33 cellular contexts compared by ENCODE assay signal in the genomic region with DNA sequence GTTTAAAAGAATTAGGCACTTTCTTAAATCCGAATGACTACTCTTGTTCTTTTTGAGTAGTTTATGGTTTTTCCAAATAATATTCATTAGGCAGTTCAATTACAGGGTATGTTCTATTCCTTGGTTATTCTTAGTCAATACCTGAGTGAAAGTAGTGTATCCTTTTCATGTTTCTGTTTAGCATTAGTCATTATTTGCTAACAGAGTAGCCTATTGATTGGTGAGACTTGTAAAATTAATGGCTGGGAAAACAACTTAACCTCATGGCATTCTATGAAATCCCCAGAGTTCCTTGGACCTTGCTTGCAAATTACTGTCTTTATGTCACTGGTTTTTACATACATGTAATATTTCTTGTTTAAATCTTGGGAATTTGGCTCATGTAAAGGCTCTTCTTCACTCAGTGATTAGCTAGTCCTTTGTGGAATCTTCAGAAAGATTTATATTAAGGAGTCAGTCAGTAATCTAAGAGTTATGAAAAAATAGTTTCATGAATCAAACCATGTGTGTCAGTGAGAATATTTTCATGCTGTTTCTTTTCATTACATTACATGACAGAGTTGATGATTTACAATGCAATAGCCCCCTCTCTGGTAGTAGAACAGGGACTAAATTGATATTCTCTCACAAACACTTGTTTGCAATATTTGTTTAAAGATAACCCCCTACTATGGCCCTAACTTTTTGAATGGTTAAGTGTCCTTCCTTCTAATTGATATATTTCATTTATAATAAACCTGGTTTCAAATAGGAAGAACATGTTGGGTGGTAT.
DNase-seq lines count a peak whose midpoint lies in the region; ATAC-seq and TF ChIP-seq lines count a peak whose summit lies in the region.
"Had no signal": no experiment of that assay in that cellular context is flagged by ENCODE, and none has a peak within 500 bp of the region (broad histone marks: within the 10 kb centered on the region; RNA-seq: fewer than 3 reads in every experiment).

No MANE protein-coding gene starts in this region.

- no peaks in the 10 kb centered on the region for H3K27me3 Mint-ChIP-seq in Calu3 (ENCODE audit: unreplicated experiment)
- H3K27me3 Mint-ChIP-seq: activated CD4-positive, alpha-beta T cell treated with anti-CD3 and anti-CD28 coated beads for 36 hours; activated naive CD4-positive, alpha-beta T cell treated with anti-CD3 and anti-CD28 coated beads, Interleukin-2, amount 50 U/mL, for 24 hours; T-helper 17 cell had no signal

- no peak overlapping the region for H2AFZ ChIP-seq in IMR-90 (replicated peaks; ENCODE audit: low read length, poor library complexity)
- no peak overlapping the region for H2AFZ ChIP-seq in osteoblast (ENCODE audit: low read length)

- peaks cover 29% of the 10 kb centered on the region for H3K4me1 Mint-ChIP-seq in Calu3 (ENCODE audit: low read depth, unreplicated experiment)
- H3K4me1 Mint-ChIP-seq: activated CD4-positive, alpha-beta T cell treated with anti-CD3 and anti-CD28 coated beads for 36 hours; activated naive CD4-positive, alpha-beta T cell treated with anti-CD3 and anti-CD28 coated beads, Interleukin-2, amount 50 U/mL, for 24 hours; naive thymus-derived CD8-positive, alpha-beta T cell; stimulated activated effector memory CD8-positive, alpha-beta T cell treated with anti-CD3 and anti-CD28 coated beads, Interleukin-12 subunit alpha, Interleukin-12 subunit beta, amount 100 ng/mL, for 72 hours; T-helper 17 cell had no signal

- no peak overlapping the region for H4K8ac ChIP-seq in IMR-90 (ENCODE audit: low read depth in 2 of 2, low read length in 2 of 2)

- no peak for ATAC-seq in IMR-90 (ENCODE audit: low read depth)
- ATAC-seq in left cardiac atrium, result no peak
- no peak for ATAC-seq in GM19324 (IDR thresholded peaks at IDR 0.05; ENCODE audit: low FRiP score, unreplicated experiment)
- ATAC-seq in GM18498 (IDR thresholded peaks at IDR 0.05; ENCODE audit: unreplicated experiment), result no peak
- ATAC-seq: activated CD4-positive, alpha-beta T cell treated with anti-CD3 and anti-CD28 coated beads for 36 hours; activated CD8-positive, alpha-beta T cell treated with anti-CD3 and anti-CD28 coated beads, Interleukin-2, amount 10 ng/mL, durations not matched to agents 7 days and 5 days; naive thymus-derived CD8-positive, alpha-beta T cell; right cardiac atrium; stimulated activated effector memory CD8-positive, alpha-beta T cell treated with anti-CD3 and anti-CD28 coated beads, Interleukin-12 subunit alpha, Interleukin-12 subunit beta, amount 100 ng/mL, for 72 hours; T-helper 17 cell had no signal

- H3K27ac Mint-ChIP-seq in Calu3 (ENCODE audit: unreplicated experiment), result peak overlapping the region; percentile 11
- H3K27ac Mint-ChIP-seq: activated CD4-positive, alpha-beta T cell treated with anti-CD3 and anti-CD28 coated beads for 36 hours; activated CD8-positive, alpha-beta T cell treated with anti-CD3 and anti-CD28 coated beads, Interleukin-2, amount 10 ng/mL, durations not matched to agents 7 days and 5 days; activated naive CD4-positive, alpha-beta T cell treated with anti-CD3 and anti-CD28 coated beads, Interleukin-2, amount 50 U/mL, for 24 hours; activated T-helper 2 cell treated with anti-CD3 and anti-CD28 coated beads, Interferon-gamma antibody, Interleukin-2, Interleukin-4, amounts not matched to agents 10 μg/mL and 5 μg/mL and 100 μg/mL, durations not matched to agents 14 hours and 24 hours and 36 hours; naive thymus-derived CD8-positive, alpha-beta T cell; stimulated activated effector memory CD8-positive, alpha-beta T cell treated with anti-CD3 and anti-CD28 coated beads, Interleukin-12 subunit alpha, Interleukin-12 subunit beta, amount 100 ng/mL, for 72 hours; T-helper 17 cell; type B pancreatic cell had no signal

- no peak overlapping the region for H3K4me2 ChIP-seq in IMR-90 (ENCODE audit: low read depth, low read length)
- H3K4me2 ChIP-seq in osteoblast (ENCODE audit: insufficient read depth, low read length), result no peak overlapping the region
- H3K4me2 ChIP-seq: BLaER1 treated with 17β-estradiol and CSF1 and Interleukin-3, amounts not matched to agents 10 nM and 100 nM had no signal

- no peak overlapping the region for H3K27ac ChIP-seq in IMR-90 (ENCODE audit: insufficient read depth, low read length)
- H3K27ac ChIP-seq in osteoblast (ENCODE audit: low read depth, low read length), result no peak overlapping the region
- H3K27ac ChIP-seq: BLaER1 treated with 17β-estradiol and CSF1 and Interleukin-3, amounts not matched to agents 10 nM and 100 nM; ovary; RWPE1; SK-N-MC had no signal

- no peaks in the 10 kb centered on the region for H3K27me3 ChIP-seq in IMR-90 (ENCODE audit: control insufficient read depth, insufficient read depth, low read length)
- H3K27me3 ChIP-seq in osteoblast (ENCODE audit: insufficient read depth, low read length), result no peaks in the 10 kb centered on the region
- H3K27me3 ChIP-seq: BLaER1 treated with 17β-estradiol and CSF1 and Interleukin-3, amounts not matched to agents 10 nM and 100 nM; ovary had no signal

- H3K36me3 ChIP-seq in IMR-90 (ENCODE audit: control insufficient read depth, insufficient read depth, low read length) (no peaks in the 10 kb centered on the region), osteoblast (ENCODE audit: insufficient read depth, low read length) (no peaks in the 10 kb centered on the region)
- H3K36me3 ChIP-seq: BLaER1 treated with 17β-estradiol and CSF1 and Interleukin-3, amounts not matched to agents 10 nM and 100 nM; ovary had no signal

- no CpG with 5 or more reads among the region's 1 CpG for WGBS in IMR-90 (ENCODE audit: extremely low coverage in 2 of 2, insufficient read length in 1 of 2), 2 experiments

- H2AK5ac ChIP-seq in IMR-90 (ENCODE audit: low read depth, low read length), result no peak overlapping the region

- H3K36me3 Mint-ChIP-seq in Calu3 (ENCODE audit: insufficient read depth, unreplicated experiment), result peaks cover 6% of the 10 kb centered on the region
- H3K36me3 Mint-ChIP-seq: activated naive CD4-positive, alpha-beta T cell treated with anti-CD3 and anti-CD28 coated beads, Interleukin-2, amount 50 U/mL, for 24 hours; naive thymus-derived CD8-positive, alpha-beta T cell; stimulated activated effector memory CD8-positive, alpha-beta T cell treated with anti-CD3 and anti-CD28 coated beads, Interleukin-12 subunit alpha, Interleukin-12 subunit beta, amount 100 ng/mL, for 72 hours; type B pancreatic cell had no signal

- no peak overlapping the region for H2AK9ac ChIP-seq in IMR-90 (replicated peaks; ENCODE audit: low read depth, low read length, poor library complexity)

- H3K4me1 ChIP-seq in IMR-90 (ENCODE audit: control insufficient read depth, insufficient read depth, low read length) (no peaks in the 10 kb centered on the region), osteoblast (ENCODE audit: insufficient read depth, low read length) (no peaks in the 10 kb centered on the region)
- H3K4me1 ChIP-seq: BLaER1 treated with 17β-estradiol and CSF1 and Interleukin-3, amounts not matched to agents 10 nM and 100 nM; Caco-2 had no signal

- BruUV-seq in Calu3 (replicated peaks; lab: Mats Ljungman, UMichigan) (no TSS peak), IMR-90 (replicated peaks; lab: Mats Ljungman, UMichigan) (no TSS peak)

- in situ Hi-C loops in IMR-90 (cut with MboI; ENCODE audit: low sequenced_read_pairs), result no loop called here

- TF ChIP-seq RAD21 in IMR-90 (IDR thresholded peaks at IDR 0.05; ENCODE audit: low read length), result no peak

- H2BK15ac ChIP-seq in IMR-90 (ENCODE audit: low read depth, low read length), result no peak overlapping the region

- no peak overlapping the region for H4K91ac ChIP-seq in IMR-90 (ENCODE audit: insufficient read depth, low read depth, low read length)

- H3K79me2 ChIP-seq in osteoblast (ENCODE audit: insufficient read depth, low read length), result no peaks in the 10 kb centered on the region

- no peak overlapping the region for H3K9ac ChIP-seq in IMR-90 (ENCODE audit: low read depth, low read length)
- H3K9ac ChIP-seq: BLaER1 treated with 17β-estradiol and CSF1 and Interleukin-3, amounts not matched to agents 10 nM and 100 nM had no signal

- no peak overlapping the region for H3K4me3 Mint-ChIP-seq in Calu3 (ENCODE audit: low read depth, unreplicated experiment)
- H3K4me3 Mint-ChIP-seq: activated CD4-positive, alpha-beta T cell treated with anti-CD3 and anti-CD28 coated beads for 36 hours; activated CD8-positive, alpha-beta T cell treated with anti-CD3 and anti-CD28 coated beads, Interleukin-2, amount 10 ng/mL, durations not matched to agents 7 days and 5 days; activated naive CD4-positive, alpha-beta T cell treated with anti-CD3 and anti-CD28 coated beads, Interleukin-2, amount 50 U/mL, for 24 hours; naive thymus-derived CD8-positive, alpha-beta T cell; stimulated activated effector memory CD8-positive, alpha-beta T cell treated with anti-CD3 and anti-CD28 coated beads, Interleukin-12 subunit alpha, Interleukin-12 subunit beta, amount 100 ng/mL, for 72 hours; T-helper 17 cell; type B pancreatic cell had no signal

- H4K20me1 ChIP-seq in IMR-90 (ENCODE audit: insufficient read depth, low read length) (no peaks in the 10 kb centered on the region), osteoblast (ENCODE audit: insufficient read depth, low read length) (no peaks in the 10 kb centered on the region)
- H4K20me1 ChIP-seq: BLaER1 treated with 17β-estradiol and CSF1 and Interleukin-3, amounts not matched to agents 10 nM and 100 nM had no signal

- no peak overlapping the region for H3K18ac ChIP-seq in IMR-90 (ENCODE audit: low read depth, low read length)

- CTCF ChIA-PET in Calu3 (lab: Charles Lee) (no interaction called here), IMR-90 (lab: Yijun Ruan, JAX) (no interaction called here)

- no peak overlapping the region for H3K4ac ChIP-seq in IMR-90 (ENCODE audit: low read depth, low read length)

- no peaks in the 10 kb centered on the region for H3K9me1 ChIP-seq in IMR-90 (ENCODE audit: insufficient read depth, low read length)

- H3K23ac ChIP-seq in IMR-90 (ENCODE audit: low read depth, low read length), result no peak overlapping the region

- no peak overlapping the region for H3K14ac ChIP-seq in IMR-90 (replicated peaks; ENCODE audit: low read depth, low read length)

- no peak overlapping the region for H2BK5ac ChIP-seq in IMR-90 (ENCODE audit: low read depth, low read length, poor library complexity, severe bottlenecking)

- no peak for DNase-seq in Calu3
- DNase-seq in IMR-90, result no peak
- DNase-seq in choroid plexus epithelial cell (ENCODE audit: low read depth), result peak; percentile 26
- DNase-seq in osteoblast (ENCODE audit: insufficient read length, low spot score, missing footprints), result peak; percentile 18
- DNase-seq in left cardiac atrium, result no peak
- DNase-seq in NCI-H2196 treated with DMSO at 0.1 percent for 48 hours (lab: John Stamatoyannopoulos, UW; ENCODE audit: unreplicated experiment), result no peak
- DNase-seq: activated CD4-positive, alpha-beta T cell treated with anti-CD3 and anti-CD28 coated beads for 36 hours; activated CD8-positive, alpha-beta T cell treated with anti-CD3 and anti-CD28 coated beads, Interleukin-2, amount 10 ng/mL, durations not matched to agents 7 days and 5 days; anterior cingulate cortex; Caco-2; cerebellar nuclear complex; glutamatergic neuron; kidney; naive thymus-derived CD8-positive, alpha-beta T cell; NCI-H1105; NCI-H2029; NCI-H345; NCI-H82; ovary; right cardiac atrium; stimulated activated CD4-positive, alpha-beta T cell treated with anti-CD3 and anti-CD28 coated beads, Interleukin-12 subunit alpha, Interleukin-12 subunit beta, amount 100 ng/mL, for 4 hours; stimulated activated CD4-positive, alpha-beta T cell treated with anti-CD3 and anti-CD28 coated beads, Interleukin-4, amount 100 ng/mL, for 24 hours; substantia nigra; T-helper 17 cell had no signal

- no peak overlapping the region for H4K5ac ChIP-seq in IMR-90 (ENCODE audit: low read depth, low read length)

- H2BK20ac ChIP-seq in IMR-90 (ENCODE audit: low read depth, low read length), result no peak overlapping the region

- H3K79me1 ChIP-seq in IMR-90 (ENCODE audit: low read depth in 1 of 2, low read length in 2 of 2), result no peaks in the 10 kb centered on the region

- H3K4me3 ChIP-seq in IMR-90 (ENCODE audit: insufficient read depth, low read depth, low read length), result no peak overlapping the region
- no peak overlapping the region for H3K4me3 ChIP-seq in choroid plexus epithelial cell (ENCODE audit: low read depth, low read length)
- H3K4me3 ChIP-seq in osteoblast (ENCODE audit: insufficient read depth, low read length), result no peak overlapping the region
- H3K4me3 ChIP-seq: BLaER1 treated with 17β-estradiol and CSF1 and Interleukin-3, amounts not matched to agents 10 nM and 100 nM; ovary; SK-N-MC had no signal

- H2BK120ac ChIP-seq in IMR-90 (ENCODE audit: low read depth, low read length), result no peak overlapping the region

- TF ChIP-seq CTCF in Calu3 (IDR thresholded peaks at IDR 0.05; ENCODE audit: unreplicated experiment), result no peak
- TF ChIP-seq CTCF in IMR-90 (conservative IDR thresholded peaks at IDR 0.05; ENCODE audit: low read depth, low read length), result 0 out of 2 replicates have a peak, but pooled peaks have one; percentile 19
- TF ChIP-seq CTCF in choroid plexus epithelial cell (conservative IDR thresholded peaks at IDR 0.05; ENCODE audit: low read depth, low read length), result no peak
- no peak for TF ChIP-seq CTCF in osteoblast (IDR thresholded peaks at IDR 0.05; ENCODE audit: extremely low read depth, low read depth, low read length)

- H3K9me3 ChIP-seq in IMR-90 (ENCODE audit: control insufficient read depth, insufficient read depth, low read length), result no peaks in the 10 kb centered on the region
- H3K9me3 ChIP-seq in osteoblast (ENCODE audit: low read depth, low read length), result no peaks in the 10 kb centered on the region
- H3K9me3 ChIP-seq: BLaER1 treated with 17β-estradiol and CSF1 and Interleukin-3, amounts not matched to agents 10 nM and 100 nM; Caco-2; ovary had no signal

- POLR2A ChIA-PET in IMR-90 (lab: Charles Lee; ENCODE audit: unreplicated experiment), result no interaction called here

- intact Hi-C loops in Calu3 (cut with micrococcal nuclease; ENCODE audit: unreplicated experiment), result no loop called here
- intact Hi-C loops in IMR-90 (cut with micrococcal nuclease), result no loop called here
- intact Hi-C loops in left cardiac atrium (cut with DNase I), result no loop called here

- H3K56ac ChIP-seq in IMR-90 (ENCODE audit: extremely low read depth, insufficient read depth, low read length), result no peak overlapping the region

- dilution Hi-C loops in IMR-90 (cut with HindIII; ENCODE audit: low sequenced_read_pairs, unreplicated experiment), result no loop called here

- TF ChIP-seq POLR2A in IMR-90 (IDR thresholded peaks at IDR 0.05; ENCODE audit: low read depth, low read length), result no peak

- H3K9me3 Mint-ChIP-seq in Calu3 (ENCODE audit: low read depth, unreplicated experiment), result no peaks in the 10 kb centered on the region
- H3K9me3 Mint-ChIP-seq: activated naive CD4-positive, alpha-beta T cell treated with anti-CD3 and anti-CD28 coated beads, Interleukin-2, amount 50 U/mL, for 24 hours; activated T-helper 2 cell treated with anti-CD3 and anti-CD28 coated beads, Interferon-gamma antibody, Interleukin-2, Interleukin-4, amounts not matched to agents 10 μg/mL and 5 μg/mL and 100 μg/mL, durations not matched to agents 14 hours and 24 hours and 36 hours; type B pancreatic cell had no signal

Comparison
In these comparisons a context has a peak if more than half of its experiments do, and no peak if none do; other contexts are left out.
1. DNase-seq: peak in choroid plexus epithelial cell (single experiment) and osteoblast (single experiment); none in Calu3 (single experiment), IMR-90 (single experiment), left cardiac atrium (single experiment) and NCI-H2196 treated with DMSO at 0.1 percent for 48 hours (single experiment).